12 cellular contexts compared by ENCODE assay signal in the genomic region with DNA sequence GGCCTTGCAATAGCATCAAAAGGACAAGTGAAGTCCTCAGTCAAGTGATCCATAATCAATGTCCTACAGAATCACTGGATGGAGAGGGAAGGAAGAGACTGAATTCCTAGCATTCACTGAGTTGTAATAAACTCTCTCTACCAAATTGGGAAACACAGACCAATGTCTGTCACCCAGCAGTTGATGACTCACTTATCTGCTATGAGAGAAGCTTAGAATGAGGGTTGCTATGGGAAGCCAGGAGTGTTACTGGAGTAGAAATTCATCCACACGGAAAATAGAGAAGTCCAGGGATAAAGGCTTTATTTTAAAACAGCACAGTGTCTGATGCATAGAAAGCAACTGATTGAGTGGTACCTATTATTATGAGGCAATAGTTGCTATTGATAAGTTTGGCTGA.
DNase-seq lines count a peak whose midpoint lies in the region; ATAC-seq, FAIRE-seq and TF ChIP-seq lines count a peak whose summit lies in the region.
"Had no signal": no experiment of that assay in that cellular context is flagged by ENCODE, and none has a peak within 500 bp of the region (broad histone marks: within the 10 kb centered on the region; RNA-seq: fewer than 3 reads in every experiment).

No MANE protein-coding gene starts in this region.

- H3K36me3 Mint-ChIP-seq in activated naive CD4-positive, alpha-beta T cell treated with anti-CD3 and anti-CD28 coated beads for 36 hours (ENCODE audit: low read depth) = no peaks in the 10 kb centered on the region
- H3K36me3 Mint-ChIP-seq in T-cell = no peaks in the 10 kb centered on the region
- H3K36me3 Mint-ChIP-seq: activated naive CD8-positive, alpha-beta T cell treated with anti-CD3 and anti-CD28 coated beads, Interleukin-2, amount 10 ng/mL, durations not matched to agents 7 days and 5 days; CD14-positive monocyte had no signal

- no peak overlapping the region for H3K4me3 Mint-ChIP-seq in activated naive CD4-positive, alpha-beta T cell treated with anti-CD3 and anti-CD28 coated beads for 36 hours
- no peak overlapping the region for H3K4me3 Mint-ChIP-seq in T-cell
- H3K4me3 Mint-ChIP-seq: activated naive CD8-positive, alpha-beta T cell treated with anti-CD3 and anti-CD28 coated beads, Interleukin-2, amount 10 ng/mL, durations not matched to agents 7 days and 5 days; CD14-positive monocyte had no signal

- H3K9ac ChIP-seq in H1 (replicated peaks in 1 of 4; ENCODE audit: extremely low read depth in 1 of 4, low read depth in 3 of 4, low read length in 3 of 4) = no peak overlapping the region

- H3K4me3 ChIP-seq in H1 (ENCODE audit: extremely low read depth in 1 of 4, insufficient read depth in 2 of 4, low read depth in 3 of 4, low read length in 4 of 4) (no peak overlapping the region), lower lobe of right lung (no peak overlapping the region)

- H4K8ac ChIP-seq in H1 (ENCODE audit: extremely low read depth, insufficient read depth, low read length) = no peak overlapping the region

- no peaks in the 10 kb centered on the region for H3K9me3 ChIP-seq in H1 (ENCODE audit: insufficient read depth in 2 of 2, low read depth in 1 of 2, low read length in 1 of 2)
- H3K9me3 ChIP-seq in lower lobe of right lung = no peaks in the 10 kb centered on the region
- H3K9me3 ChIP-seq: neutrophil had no signal

- H3K4me1 Mint-ChIP-seq in activated naive CD4-positive, alpha-beta T cell treated with anti-CD3 and anti-CD28 coated beads for 36 hours (ENCODE audit: low read depth) = no peaks in the 10 kb centered on the region
- no peaks in the 10 kb centered on the region for H3K4me1 Mint-ChIP-seq in T-cell
- H3K4me1 Mint-ChIP-seq: activated naive CD8-positive, alpha-beta T cell treated with anti-CD3 and anti-CD28 coated beads, Interleukin-2, amount 10 ng/mL, durations not matched to agents 7 days and 5 days; CD14-positive monocyte had no signal

- H2BK20ac ChIP-seq in H1 (ENCODE audit: low read length) = no peak overlapping the region

- no peak for TF ChIP-seq RAD21 in H1 (IDR thresholded peaks at IDR 0.05 in 1 of 2, conservative IDR thresholded peaks at IDR 0.05 in 1 of 2; ENCODE audit: low read depth in 2 of 2, low read length in 2 of 2)

- no peaks in the 10 kb centered on the region for H4K20me1 ChIP-seq in H1 (replicated peaks in 1 of 2; ENCODE audit: control insufficient read depth in 1 of 2, insufficient read depth in 2 of 2, low read length in 2 of 2)

- H2AFZ ChIP-seq in H1 (ENCODE audit: low read length) = no peak overlapping the region

- H3K23ac ChIP-seq in H1 (ENCODE audit: insufficient read length) = no peak overlapping the region

- POLR2A ChIA-PET in H1 (lab: Charles Lee; ENCODE audit: partially characterized antibody) = no interaction called here
- POLR2A ChIA-PET in T-cell (lab: Charles Lee) = no interaction called here

- no peak for TF ChIP-seq POLR2A in H1 (IDR thresholded peaks at IDR 0.05; ENCODE audit: control extremely low read depth in 1 of 2, low read depth in 2 of 2, low read length in 2 of 2)

- no peak overlapping the region for H2BK120ac ChIP-seq in H1 (replicated peaks; ENCODE audit: low read depth, low read length)

- in situ Hi-C loops in ACHN (cut with HindIII; ENCODE audit: low pct_ligation_motif_present, low pct_unique_long_range_greater_than_20kb, low sequenced_read_pairs) = no loop called here

- TF ChIP-seq CTCF in H1 (IDR thresholded peaks at IDR 0.05; ENCODE audit: control extremely low read depth in 1 of 3, insufficient read depth in 1 of 3, low read depth in 1 of 3, low read length in 3 of 3) = no peak
- TF ChIP-seq CTCF in lower lobe of right lung (IDR thresholded peaks at IDR 0.05) = no peak

- H3K4me2 ChIP-seq in H1 (ENCODE audit: insufficient read depth in 1 of 2, low read depth in 2 of 2, low read length in 2 of 2) = no peak overlapping the region

- no peak for TF ChIP-seq EP300 in H1 (IDR thresholded peaks at IDR 0.05; ENCODE audit: borderline replicate concordance in 1 of 2, low read depth in 2 of 2, low read length in 2 of 2)

- H4K5ac ChIP-seq in H1 (ENCODE audit: insufficient read length, low read depth, low read length) = no peak overlapping the region

- no peaks in the 10 kb centered on the region for H3K79me2 ChIP-seq in H1 (ENCODE audit: control insufficient read depth in 1 of 2, insufficient read depth in 2 of 2, low read length in 2 of 2)

- no peak for FAIRE-seq in H1 (lab: Jason Lieb, UNC)

- DNase-seq in ACHN (peak; percentile 95), HK-2 (ENCODE audit: unreplicated experiment) (peak; percentile 34), H1 (ENCODE audit: low read depth in 1 of 2, low spot score in 2 of 2) (peak in 1 of 2 experiments; percentile 2), lower lobe of right lung (no peak), NCI-H510A (lab: John Stamatoyannopoulos, UW) (no peak), cerebellum (ENCODE audit: low spot score) (no peak), T-cell (no peak)
- no peak for DNase-seq in activated naive CD4-positive, alpha-beta T cell treated with anti-CD3 and anti-CD28 coated beads for 36 hours
- DNase-seq: activated naive CD8-positive, alpha-beta T cell treated with anti-CD3 and anti-CD28 coated beads, Interleukin-2, amount 10 ng/mL, durations not matched to agents 7 days and 5 days; KBM-7 had no signal

- intact Hi-C loops in lower lobe of right lung (cut with DNase I) = no loop called here
- intact Hi-C loops in activated naive CD4-positive, alpha-beta T cell treated with anti-CD3 and anti-CD28 coated beads for 36 hours (cut with micrococcal nuclease) = no loop called here

- no peak overlapping the region for H3K56ac ChIP-seq in H1 (replicated peaks; ENCODE audit: insufficient read length, low read depth, low read length)

- H3K36me3 ChIP-seq in H1 (ENCODE audit: control insufficient read depth in 2 of 4, insufficient read depth in 4 of 4, low read length in 3 of 4) = no peaks in the 10 kb centered on the region; a peak in 1 of 8 replicates
- H3K36me3 ChIP-seq in lower lobe of right lung = no peaks in the 10 kb centered on the region
- H3K36me3 ChIP-seq: neutrophil had no signal

- H3K18ac ChIP-seq in H1 (ENCODE audit: extremely low read depth, low read length) = no peak overlapping the region

- CTCF ChIA-PET in H1 (lab: Charles Lee; ENCODE audit: partially characterized antibody) = no interaction called here
- CTCF ChIA-PET in activated naive CD4-positive, alpha-beta T cell treated with anti-CD3 and anti-CD28 coated beads for 36 hours (lab: Charles Lee) = no interaction called here
- CTCF ChIA-PET in T-cell (lab: Charles Lee) = no interaction called here

- no peak overlapping the region for H2AK5ac ChIP-seq in H1 (ENCODE audit: low read depth, low read length)

- no peaks in the 10 kb centered on the region for H3K79me1 ChIP-seq in H1 (ENCODE audit: low read depth, low read length)

- H3K27ac Mint-ChIP-seq in activated naive CD4-positive, alpha-beta T cell treated with anti-CD3 and anti-CD28 coated beads for 36 hours = no peak overlapping the region
- no peak overlapping the region for H3K27ac Mint-ChIP-seq in T-cell
- H3K27ac Mint-ChIP-seq: activated naive CD8-positive, alpha-beta T cell treated with anti-CD3 and anti-CD28 coated beads, Interleukin-2, amount 10 ng/mL, durations not matched to agents 7 days and 5 days; CD14-positive monocyte had no signal

- ATAC-seq in lower lobe of right lung (peak; percentile 38 to 45), T-cell (replicated peaks in 1 of 4) (no peak)

- no peak overlapping the region for H4K91ac ChIP-seq in H1 (replicated peaks; ENCODE audit: insufficient read length, low read length)

- H3K27ac ChIP-seq in H1 (ENCODE audit: low read depth, low read length) (no peak overlapping the region), lower lobe of right lung (no peak overlapping the region)
- H3K27ac ChIP-seq: neutrophil had no signal

- H3K27me3 ChIP-seq in H1 (replicated peaks in 1 of 4; ENCODE audit: control insufficient read depth in 3 of 4, extremely low read depth in 1 of 4, insufficient read depth in 3 of 4, low read length in 3 of 4) = no peaks in the 10 kb centered on the region
- no peaks in the 10 kb centered on the region for H3K27me3 ChIP-seq in lower lobe of right lung (ENCODE audit: low read depth)
- H3K27me3 ChIP-seq: neutrophil had no signal

- no peak overlapping the region for H2BK12ac ChIP-seq in H1 (ENCODE audit: low read depth, low read length)

- H3K4ac ChIP-seq in H1 (replicated peaks; ENCODE audit: insufficient read length, low read depth, low read length) = no peak overlapping the region

- H2BK15ac ChIP-seq in H1 (ENCODE audit: low read length) = no peak overlapping the region

- no peaks in the 10 kb centered on the region for H3K27me3 Mint-ChIP-seq in activated naive CD4-positive, alpha-beta T cell treated with anti-CD3 and anti-CD28 coated beads for 36 hours (ENCODE audit: low read depth)
- H3K27me3 Mint-ChIP-seq in T-cell = no peaks in the 10 kb centered on the region
- H3K27me3 Mint-ChIP-seq: activated naive CD8-positive, alpha-beta T cell treated with anti-CD3 and anti-CD28 coated beads, Interleukin-2, amount 10 ng/mL, durations not matched to agents 7 days and 5 days had no signal

- no peaks in the 10 kb centered on the region for H3K23me2 ChIP-seq in H1 (ENCODE audit: low read depth, low read length)

- 53% methylated on average over 1 of the region's 1 CpG; no CpG with 5 or more reads in 1 of the 2 experiments for WGBS in H1 (ENCODE audit: extremely low coverage in 1 of 2, insufficient coverage in 1 of 2, insufficient read length in 1 of 2, insufficient replicate concordance in 2 of 2, low coverage in 1 of 2, low lambda C conversion rate in 2 of 2, missing lambda C conversion rate in 1 of 2), 2 experiments

- H3K4me1 ChIP-seq in H1 (replicated peaks in 1 of 4; ENCODE audit: control insufficient read depth in 3 of 4, insufficient read depth in 4 of 4, low read length in 3 of 4) (no peaks in the 10 kb centered on the region), lower lobe of right lung (no peaks in the 10 kb centered on the region)

- no peak overlapping the region for H3K14ac ChIP-seq in H1 (ENCODE audit: insufficient read length)

- H2BK5ac ChIP-seq in H1 (ENCODE audit: low read depth, low read length) = no peak overlapping the region

- H3K9me3 Mint-ChIP-seq in activated naive CD4-positive, alpha-beta T cell treated with anti-CD3 and anti-CD28 coated beads for 36 hours = peaks cover 1% of the 10 kb centered on the region
- H3K9me3 Mint-ChIP-seq in T-cell = peaks cover 6 to 9% (median 7%) of the 10 kb centered on the region in 3 donors
- H3K9me3 Mint-ChIP-seq: activated naive CD8-positive, alpha-beta T cell treated with anti-CD3 and anti-CD28 coated beads, Interleukin-2, amount 10 ng/mL, durations not matched to agents 7 days and 5 days had no signal

TF ChIP-seq in H1, 55 proteins besides CTCF, POLR2A, EP300 and RAD21:
- TF ChIP-seq BCL11A (IDR thresholded peaks at IDR 0.05; ENCODE audit: low read depth in 2 of 2, low read length in 2 of 2) = no peak
- TF ChIP-seq, protein P1, sequence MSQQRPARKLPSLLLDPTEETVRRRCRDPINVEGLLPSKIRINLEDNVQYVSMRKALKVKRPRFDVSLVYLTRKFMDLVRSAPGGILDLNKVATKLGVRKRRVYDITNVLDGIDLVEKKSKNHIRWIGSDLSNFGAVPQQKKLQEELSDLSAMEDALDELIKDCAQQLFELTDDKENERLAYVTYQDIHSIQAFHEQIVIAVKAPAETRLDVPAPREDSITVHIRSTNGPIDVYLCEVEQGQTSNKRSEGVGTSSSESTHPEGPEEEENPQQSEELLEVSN (IDR thresholded peaks at IDR 0.05) = no peak
- TF ChIP-seq JUND (IDR thresholded peaks at IDR 0.05; ENCODE audit: low read length) = peak; percentile 86

Comparison
In these comparisons a context has a peak if more than half of its experiments do, and no peak if none do; other contexts are left out.
1. DNase-seq: peak in ACHN (single experiment) and HK-2 (single experiment); none in lower lobe of right lung (single experiment), activated naive CD4-positive, alpha-beta T cell treated with anti-CD3 and anti-CD28 coated beads for 36 hours (single experiment), NCI-H510A (single experiment), cerebellum (single experiment) and T-cell (0 of 34).
2. ATAC-seq: peak in lower lobe of right lung (2 of 2); none in T-cell (0 of 4).